In the genomic region with DNA sequence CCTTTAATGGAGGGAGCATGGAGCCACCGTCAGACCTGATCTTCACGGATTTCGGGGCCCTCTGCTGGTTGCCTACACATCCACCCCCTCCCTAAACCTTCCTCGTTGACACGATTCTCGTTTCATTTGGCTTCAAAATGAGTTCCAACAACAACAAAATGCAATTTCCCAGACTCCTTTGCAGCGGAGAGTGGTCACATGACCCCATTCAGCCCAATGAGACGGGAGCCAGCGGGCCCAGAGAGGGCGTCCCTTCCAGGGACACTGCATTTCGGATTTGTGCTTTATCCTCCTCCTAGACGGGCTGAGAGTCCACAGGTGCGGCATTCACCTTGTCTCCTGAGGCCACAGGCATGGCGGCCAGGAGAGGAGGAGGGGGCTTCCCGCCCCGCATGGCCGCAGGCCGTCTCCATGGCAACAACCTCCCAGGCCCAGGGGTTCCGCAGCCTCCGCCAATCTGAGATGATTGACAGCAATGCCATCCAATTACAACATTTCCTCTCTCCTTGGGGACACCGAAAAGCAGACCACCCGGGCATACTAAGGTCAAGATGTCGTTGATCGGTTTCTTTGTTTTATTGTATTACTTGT, we compare ENCODE assay signal across 1 cellular context.
TF ChIP-seq lines count a peak whose summit lies in the region.

No MANE protein-coding gene starts in this region.

TF ChIP-seq in SK-N-SH, 30 proteins besides CTCF, POLR2A, EP300 and RAD21 (continued from another document):
- TF ChIP-seq, protein P1, sequence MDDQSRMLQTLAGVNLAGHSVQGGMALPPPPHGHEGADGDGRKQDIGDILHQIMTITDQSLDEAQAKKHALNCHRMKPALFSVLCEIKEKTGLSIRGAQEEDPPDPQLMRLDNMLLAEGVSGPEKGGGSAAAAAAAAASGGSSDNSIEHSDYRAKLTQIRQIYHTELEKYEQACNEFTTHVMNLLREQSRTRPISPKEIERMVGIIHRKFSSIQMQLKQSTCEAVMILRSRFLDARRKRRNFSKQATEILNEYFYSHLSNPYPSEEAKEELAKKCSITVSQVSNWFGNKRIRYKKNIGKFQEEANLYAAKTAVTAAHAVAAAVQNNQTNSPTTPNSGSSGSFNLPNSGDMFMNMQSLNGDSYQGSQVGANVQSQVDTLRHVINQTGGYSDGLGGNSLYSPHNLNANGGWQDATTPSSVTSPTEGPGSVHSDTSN (IDR thresholded peaks at IDR 0.05): peak; percentile 90
- TF ChIP-seq MXI1 (IDR thresholded peaks at IDR 0.05; ENCODE audit: low read depth, low read length): no peak
